ENCODE assay signal across 20 cellular contexts in the genomic region with DNA sequence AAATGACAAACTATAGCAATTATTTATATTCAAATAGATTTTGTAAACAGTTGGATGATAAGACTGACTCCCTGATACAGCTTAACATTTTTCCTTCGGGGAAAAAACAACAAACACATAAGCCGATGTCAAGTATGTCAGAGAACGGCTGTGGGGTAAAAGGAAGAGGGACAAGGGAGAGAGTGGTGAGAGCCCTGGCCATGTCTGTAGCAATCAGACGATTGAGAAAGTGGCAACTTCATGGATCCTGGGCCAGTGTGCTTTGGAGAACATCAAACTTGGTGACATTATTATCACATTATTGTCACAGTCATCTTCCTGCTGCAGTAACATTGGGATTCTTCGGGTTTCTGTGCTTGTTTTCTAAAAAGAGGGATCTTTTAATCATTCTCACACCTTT.
"Had no signal": no experiment of that assay in that cellular context is flagged by ENCODE, and none has a peak within 500 bp of the region (broad histone marks: within the 10 kb centered on the region; RNA-seq: fewer than 3 reads in every experiment).

No MANE protein-coding gene starts in this region.

- H3K4me3 ChIP-seq: breast epithelium, colonic mucosa, lower lobe of right lung, pancreas, prostate gland, spleen had no signal

- H3K4me3 Mint-ChIP-seq: activated naive CD4-positive, alpha-beta T cell treated with anti-CD3 and anti-CD28 coated beads, Interleukin-2, amount 10 ng/mL, durations not matched to agents 7 days and 5 days; activated naive CD8-positive, alpha-beta T cell treated with anti-CD3 and anti-CD28 coated beads, Interleukin-2, amount 10 ng/mL, durations not matched to agents 7 days and 5 days; activated T-cell treated with anti-CD3 and anti-CD28 coated beads, Interleukin-2, amount 50 U/mL, for 72 hours; nephron progenitor cell; type B pancreatic cell had no signal

- H3K36me3 ChIP-seq: breast epithelium, colonic mucosa, lower lobe of right lung, pancreas, prostate gland had no signal

- DNase-seq: activated CD4-positive, alpha-beta T cell treated with anti-CD3 and anti-CD28 coated beads for 4 hours; activated CD4-positive, alpha-beta T cell treated with anti-CD3 and anti-CD28 coated beads, Interleukin-2, amount 50 U/mL, for 4 hours; activated gamma-delta T cell; activated naive CD4-positive, alpha-beta T cell treated with anti-CD3 and anti-CD28 coated beads, Interleukin-2, amount 10 ng/mL, durations not matched to agents 7 days and 5 days; activated naive CD8-positive, alpha-beta T cell treated with anti-CD3 and anti-CD28 coated beads, Interleukin-2, amount 10 ng/mL, durations not matched to agents 7 days and 5 days; activated T-cell treated with anti-CD3 and anti-CD28 coated beads for 4 hours; activated T-cell treated with anti-CD3 and anti-CD28 coated beads, Interleukin-2, amount 50 U/mL, for 72 hours; colonic mucosa; effector memory CD4-positive, alpha-beta T cell; glutamatergic neuron; kidney; lower lobe of right lung; nephron progenitor cell; pancreas; spleen; stimulated activated naive CD4-positive, alpha-beta T cell treated with Interleukin-2 at 50 U/mL for 16 hours; T-helper 1 cell had no signal

- H3K27ac ChIP-seq: breast epithelium, colonic mucosa, lower lobe of right lung, pancreas, prostate gland had no signal

- H3K4me1 ChIP-seq: breast epithelium, colonic mucosa, prostate gland had no signal

- H3K27me3 Mint-ChIP-seq: activated naive CD4-positive, alpha-beta T cell treated with anti-CD3 and anti-CD28 coated beads, Interleukin-2, amount 10 ng/mL, durations not matched to agents 7 days and 5 days; activated naive CD8-positive, alpha-beta T cell treated with anti-CD3 and anti-CD28 coated beads, Interleukin-2, amount 10 ng/mL, durations not matched to agents 7 days and 5 days; type B pancreatic cell had no signal

- H3K9me3 ChIP-seq: breast epithelium, colonic mucosa, lower lobe of right lung, pancreas, prostate gland had no signal

- H3K27me3 ChIP-seq: breast epithelium, colonic mucosa, pancreas, spleen had no signal

- H3K27ac Mint-ChIP-seq: activated naive CD4-positive, alpha-beta T cell treated with anti-CD3 and anti-CD28 coated beads, Interleukin-2, amount 10 ng/mL, durations not matched to agents 7 days and 5 days; activated T-cell treated with anti-CD3 and anti-CD28 coated beads, Interleukin-2, amount 50 U/mL, for 72 hours; type B pancreatic cell had no signal

- ATAC-seq: activated T-cell treated with anti-CD3 and anti-CD28 coated beads, Interleukin-2, amount 50 U/mL, for 72 hours; lower lobe of right lung; pancreas had no signal
